Comparison of ENCODE assay signal across 20 cellular contexts in genomic region chr7:40374575-40374974, GRCh38.
A peak's percentile ranks its signal among the peaks of the same experiment; 100 is the strongest.
DNase-seq lines count a peak whose midpoint lies in the region; ATAC-seq, FAIRE-seq and TF ChIP-seq lines count a peak whose summit lies in the region.
"Had no signal": no experiment of that assay in that cellular context is flagged by ENCODE, and none has a peak within 500 bp of the region (broad histone marks: within the 10 kb centered on the region; RNA-seq: fewer than 3 reads in every experiment).

No MANE protein-coding gene starts in this region.

- dilution Hi-C loops in keratinocyte (cut with MboI; ENCODE audit: extremely low pct_ligation_motif_present, low sequenced_read_pairs): no loop called here

- H3K27me3 Mint-ChIP-seq in immature natural killer cell (ENCODE audit: low read depth in 3 of 3): peaks cover 0 to 2% (median 0%) of the 10 kb centered on the region in 3 donors

- H3K4me1 Mint-ChIP-seq in immature natural killer cell: no peaks in the 10 kb centered on the region
- H3K4me1 Mint-ChIP-seq: CD4-positive, alpha-beta memory T cell had no signal

- H3K4me1 ChIP-seq in GM23248 (ENCODE audit: insufficient read depth): peaks cover 8% of the 10 kb centered on the region; the same call in 1 of the 2 replicates
- H3K4me1 ChIP-seq in keratinocyte (ENCODE audit: control insufficient read depth, extremely low read depth, insufficient read depth, low read length): no peaks in the 10 kb centered on the region
- H3K4me1 ChIP-seq: BLaER1, HAP-1 had no signal

- H3K4me3 ChIP-seq in GM23248: no peak overlapping the region
- H3K4me3 ChIP-seq in keratinocyte (ENCODE audit: control insufficient read depth in 2 of 3, extremely low read depth in 1 of 3, insufficient read depth in 2 of 3, low read depth in 1 of 3, low read length in 3 of 3): no peak overlapping the region
- H3K4me3 ChIP-seq: BLaER1, HAP-1 had no signal

- peak; percentile 17 for FAIRE-seq in keratinocyte (lab: Jason Lieb, UNC)
- FAIRE-seq: GM12892, GM18507, HepG2 had no signal

- ATAC-seq in GM21576 (IDR thresholded peaks at IDR 0.05; ENCODE audit: unreplicated experiment): no peak
- ATAC-seq: HepG2 had no signal

- H3F3A ChIP-seq in GM23248 (ENCODE audit: insufficient read depth): no peaks in the 10 kb centered on the region

- WGBS in GM23248 (ENCODE audit: low coverage in 1 of 2, low lambda C conversion rate in 2 of 2, missing lambda C conversion rate in 2 of 2), 2 experiments: 76 to 79% methylated on average over 2 of the region's 2 CpGs

- H3K9ac ChIP-seq in GM23248 (no peak overlapping the region), keratinocyte (ENCODE audit: control insufficient read depth, extremely low read depth, insufficient read depth, low read length) (no peak overlapping the region)
- H3K9ac ChIP-seq: BLaER1 had no signal

- H3K79me2 ChIP-seq in GM23248 (ENCODE audit: insufficient read depth): no peaks in the 10 kb centered on the region
- H3K79me2 ChIP-seq in keratinocyte (ENCODE audit: control insufficient read depth, insufficient read depth, low read length): no peaks in the 10 kb centered on the region

- H3K36me3 ChIP-seq in GM23248 (ENCODE audit: low read depth) (no peaks in the 10 kb centered on the region), keratinocyte (ENCODE audit: control insufficient read depth in 2 of 2, extremely low read depth in 1 of 2, insufficient read depth in 2 of 2, low read length in 2 of 2) (no peaks in the 10 kb centered on the region)
- H3K36me3 ChIP-seq: BLaER1, HAP-1 had no signal

- no peaks in the 10 kb centered on the region for H3K9me1 ChIP-seq in keratinocyte (ENCODE audit: control insufficient read depth, extremely low read depth, insufficient read depth, low read length)

- no peak overlapping the region for H3K27ac ChIP-seq in GM23248
- no peak overlapping the region for H3K27ac ChIP-seq in epithelial cell of prostate
- H3K27ac ChIP-seq in keratinocyte (ENCODE audit: control insufficient read depth, insufficient read depth, low read length): no peak overlapping the region
- H3K27ac ChIP-seq: BLaER1 had no signal

- DNase-seq in GM23248: peak; percentile 2
- DNase-seq in LHCN-M2 (ENCODE audit: low read depth): peak; percentile 31
- peak; percentile 16 for DNase-seq in epithelial cell of prostate (ENCODE audit: low read depth, low spot score)
- DNase-seq in keratinocyte (ENCODE audit: low read depth, low spot score): no peak
- no peak for DNase-seq in immature natural killer cell
- no peak for DNase-seq in KG1 (lab: John Stamatoyannopoulos, UW)
- DNase-seq in kidney glomerular epithelial cell (lab: John Stamatoyannopoulos, UW): no peak
- DNase-seq: 8988T; CD4-positive, alpha-beta memory T cell; DMS153; DMS79; GDM1; GOT3 had no signal

- peaks cover 2 to 16% (median 6%) of the 10 kb centered on the region in 6 donors for H3K9me3 Mint-ChIP-seq in immature natural killer cell

- no peaks in the 10 kb centered on the region for H3K36me3 Mint-ChIP-seq in immature natural killer cell
- H3K36me3 Mint-ChIP-seq: CD14-positive monocyte had no signal

- H3K9me3 ChIP-seq in GM23248 (ENCODE audit: low read depth) (no peaks in the 10 kb centered on the region), keratinocyte (ENCODE audit: control insufficient read depth, low read depth, low read length) (no peaks in the 10 kb centered on the region)
- H3K9me3 ChIP-seq: BLaER1, HAP-1 had no signal

- H4K20me1 ChIP-seq in GM23248 (ENCODE audit: insufficient read depth): no peaks in the 10 kb centered on the region
- H4K20me1 ChIP-seq in keratinocyte (ENCODE audit: control insufficient read depth, extremely low read depth, insufficient read depth, low read length): no peaks in the 10 kb centered on the region
- H4K20me1 ChIP-seq: BLaER1 had no signal

- H3K9me2 ChIP-seq in GM23248 (ENCODE audit: insufficient read depth): no peaks in the 10 kb centered on the region

- no peak overlapping the region for H3K27ac Mint-ChIP-seq in immature natural killer cell
- H3K27ac Mint-ChIP-seq: CD14-positive monocyte; CD4-positive, alpha-beta memory T cell had no signal

- H3K27me3 ChIP-seq in GM23248 (replicated peaks; ENCODE audit: insufficient read depth): no peaks in the 10 kb centered on the region
- no peaks in the 10 kb centered on the region for H3K27me3 ChIP-seq in keratinocyte (ENCODE audit: control insufficient read depth, extremely low read depth, insufficient read depth, low read length)
- H3K27me3 ChIP-seq: BLaER1 had no signal

- no peak overlapping the region for H3K4me2 ChIP-seq in GM23248 (ENCODE audit: unreplicated experiment)
- H3K4me2 ChIP-seq in keratinocyte (ENCODE audit: control insufficient read depth, extremely low read depth, insufficient read depth, low read depth, low read length): no peak overlapping the region
- H3K4me2 ChIP-seq: BLaER1 had no signal

- no peak overlapping the region for H3K4me3 Mint-ChIP-seq in immature natural killer cell
- H3K4me3 Mint-ChIP-seq: CD14-positive monocyte; CD4-positive, alpha-beta memory T cell had no signal

- in situ Hi-C loops in GM23248 (cut with MboI): no loop called here

- no peak for TF ChIP-seq CTCF in keratinocyte (optimal IDR thresholded peaks at IDR 0.05 in 1 of 3, IDR thresholded peaks at IDR 0.05 in 1 of 3, conservative IDR thresholded peaks at IDR 0.05 in 1 of 3; ENCODE audit: extremely low read depth in 1 of 3, insufficient read depth in 2 of 3, low read length in 3 of 3)

- no peak overlapping the region for H2AFZ ChIP-seq in GM23248
- H2AFZ ChIP-seq in keratinocyte (ENCODE audit: control insufficient read depth, low read length): no peak overlapping the region

Comparison
In these comparisons a context has a peak if more than half of its experiments do, and no peak if none do; other contexts are left out.
1. DNase-seq: peak in GM23248 (single experiment), LHCN-M2 (single experiment) and epithelial cell of prostate (single experiment); none in keratinocyte (single experiment), immature natural killer cell (0 of 3), KG1 (single experiment) and kidney glomerular epithelial cell (single experiment).